3 cellular contexts compared by ENCODE assay signal in the genomic region with DNA sequence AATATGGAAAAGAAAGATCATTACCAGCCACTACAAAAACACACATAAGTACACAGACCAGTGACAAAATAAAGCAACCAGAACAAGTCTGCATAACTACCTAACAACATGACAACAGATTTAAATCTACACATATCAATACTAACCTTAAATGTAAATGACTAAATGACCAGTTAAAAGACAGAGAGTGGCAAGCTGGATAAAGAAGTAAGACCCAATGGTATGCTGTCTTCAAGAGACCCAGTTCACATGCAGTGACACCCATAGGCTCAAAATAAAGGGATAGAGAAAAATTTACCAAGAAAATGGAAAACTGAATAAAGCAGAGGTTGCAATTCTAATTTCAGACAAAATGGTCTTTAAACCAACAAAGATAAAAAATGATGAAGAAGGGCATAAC.
"Had no signal": no experiment of that assay in that cellular context is flagged by ENCODE, and none has a peak within 500 bp of the region (broad histone marks: within the 10 kb centered on the region; RNA-seq: fewer than 3 reads in every experiment).

No MANE protein-coding gene starts in this region.

- DNase-seq: GDM1, GF-D8 had no signal

- H3K4me3 ChIP-seq: GM12878 had no signal
